ENCODE assay signal across 11 cellular contexts in genomic region chr5:148397968-148398595, GRCh38. TPM values are rescaled to one million over a fixed set of nuclear protein-coding genes. Genes with fewer than 3 reads are reported as not detected.
A peak's percentile ranks its signal among the peaks of the same experiment; 100 is the strongest.
DNase-seq lines count a peak whose midpoint lies in the region; ATAC-seq and TF ChIP-seq lines count a peak whose summit lies in the region.
"Had no signal": no experiment of that assay in that cellular context is flagged by ENCODE, and none has a peak within 500 bp of the region (broad histone marks: within the 10 kb centered on the region; RNA-seq: fewer than 3 reads in every experiment).

No MANE protein-coding gene starts in this region.

- peak; percentile 84 for ATAC-seq in body of pancreas
- no peak for ATAC-seq in natural killer cell treated with Interleukin-12 subunit alpha and Interleukin-12 subunit beta and Interleukin-15 and Interleukin-18, amount 100 ng/mL, for 72 hours

- H3K9me3 Mint-ChIP-seq in natural killer cell treated with Interleukin-12 subunit alpha and Interleukin-12 subunit beta and Interleukin-15 and Interleukin-18, amount 100 ng/mL, for 72 hours, result no peaks in the 10 kb centered on the region

- peaks cover 42% of the 10 kb centered on the region for H3K4me1 ChIP-seq in body of pancreas
- H3K4me1 ChIP-seq in adrenal gland (replicated peaks in 1 of 2), result peaks cover 0 to 28% of the 10 kb centered on the region in 2 donors
- H3K4me1 ChIP-seq: SJCRH30 had no signal

- intact Hi-C loops in body of pancreas (cut with DNase I) (no loop called here), adrenal gland (cut with DNase I) (no loop called here)

- H3K4me3 ChIP-seq in body of pancreas (no peak overlapping the region), adrenal gland (no peak overlapping the region)
- H3K4me3 ChIP-seq: SJCRH30 had no signal

- no peak for TF ChIP-seq POLR2A in body of pancreas (IDR thresholded peaks at IDR 0.05)
- TF ChIP-seq POLR2A in adrenal gland (IDR thresholded peaks at IDR 0.05), result no peak

- H3K36me3 Mint-ChIP-seq in natural killer cell treated with Interleukin-12 subunit alpha and Interleukin-12 subunit beta and Interleukin-15 and Interleukin-18, amount 100 ng/mL, for 72 hours, result peaks cover 38% of the 10 kb centered on the region

- no peak overlapping the region for H3K4me3 Mint-ChIP-seq in natural killer cell treated with Interleukin-12 subunit alpha and Interleukin-12 subunit beta and Interleukin-15 and Interleukin-18, amount 100 ng/mL, for 72 hours

- peaks cover 27 to 42% of the 10 kb centered on the region in 2 donors for H3K4me1 Mint-ChIP-seq in natural killer cell treated with Interleukin-12 subunit alpha and Interleukin-12 subunit beta and Interleukin-15 and Interleukin-18, amount 100 ng/mL, for 72 hours (ENCODE audit: low read depth in 2 of 2)

- TF ChIP-seq CTCF in body of pancreas (IDR thresholded peaks at IDR 0.05), result no peak
- no peak for TF ChIP-seq CTCF in adrenal gland (IDR thresholded peaks at IDR 0.05)

- H3K27ac Mint-ChIP-seq in natural killer cell treated with Interleukin-12 subunit alpha and Interleukin-12 subunit beta and Interleukin-15 and Interleukin-18, amount 100 ng/mL, for 72 hours, result peak overlapping the region; percentile 3 to 32

- WGBS in body of pancreas, 2 donors, result 40 to 49% methylated on average over 3 of the region's 3 CpGs
- 66 to 75% (median 70%) methylated on average over 3 of the region's 3 CpGs for WGBS in adrenal gland, 4 donors

- DNase-seq in NCI-H2107 treated with DMSO at 0.1 percent for 48 hours (lab: John Stamatoyannopoulos, UW; ENCODE audit: unreplicated experiment) (peak; percentile 62), NCI-H2107 (lab: John Stamatoyannopoulos, UW) (no peak), MV-4-11 (lab: John Stamatoyannopoulos, UW) (peak; percentile 38), body of pancreas (peak in 3 of 4 donors; percentile 11 to 51 (median 19)), AG08396 (ENCODE audit: low spot score) (no peak), adrenal gland (no peak), HuH-7.5 (ENCODE audit: low spot score) (no peak)
- no peak for DNase-seq in natural killer cell treated with Interleukin-12 subunit alpha and Interleukin-12 subunit beta and Interleukin-15 and Interleukin-18, amount 100 ng/mL, for 72 hours (ENCODE audit: low spot score)
- DNase-seq: activated T-cell treated with anti-CD3 and anti-CD28 coated beads, Interleukin-2, amount 50 U/mL, for 48 hours; SJCRH30; stimulated activated CD4-positive, alpha-beta T cell treated with anti-CD3 and anti-CD28 coated beads, Interleukin-4, amount 100 ng/mL, for 4 hours had no signal

- no peaks in the 10 kb centered on the region for H3K27me3 ChIP-seq in body of pancreas
- no peaks in the 10 kb centered on the region for H3K27me3 ChIP-seq in adrenal gland
- H3K27me3 ChIP-seq: SJCRH30 had no signal

- H3K27ac ChIP-seq in body of pancreas (peak overlapping the region in 2 of 4 donors; percentile 15 to 63), adrenal gland (no peak overlapping the region)
- H3K27ac ChIP-seq: SJCRH30 had no signal

- no peaks in the 10 kb centered on the region for H3K27me3 Mint-ChIP-seq in natural killer cell treated with Interleukin-12 subunit alpha and Interleukin-12 subunit beta and Interleukin-15 and Interleukin-18, amount 100 ng/mL, for 72 hours

- H3K36me3 ChIP-seq in body of pancreas (replicated peaks in 1 of 2; ENCODE audit: insufficient read depth in 1 of 2, low read depth in 2 of 2) (peaks cover 0 to 4% of the 10 kb centered on the region in 2 donors), adrenal gland (replicated peaks in 1 of 2) (peaks cover 0 to 48% of the 10 kb centered on the region in 2 donors)

- H3K9me3 ChIP-seq in body of pancreas (no peaks in the 10 kb centered on the region), adrenal gland (replicated peaks in 1 of 3) (no peaks in the 10 kb centered on the region)
- H3K9me3 ChIP-seq: SJCRH30 had no signal

RNA-seq across cellular contexts. Expression of gene FBXO38, which starts 14.3 kb away (rescaled TPM):
- 10 to 100 TPM; 37.9 to 45.7 TPM for total RNA-seq in body of pancreas
- total RNA-seq in natural killer cell treated with Interleukin-12 subunit alpha and Interleukin-12 subunit beta and Interleukin-15 and Interleukin-18, amount 100 ng/mL, for 72 hours, result 10 to 100 TPM; 58.2 to 65.7 TPM
- 10 to 100 TPM; 32.2 to 88.2 (median 41.9) TPM for total RNA-seq in adrenal gland
- 10 to 100 TPM; 12.3 to 48.6 (median 14.6) TPM for polyA plus RNA-seq in adrenal gland

Comparison
In these comparisons a context has a peak if more than half of its experiments do, and no peak if none do; other contexts are left out.
1. DNase-seq: peak in NCI-H2107 treated with DMSO at 0.1 percent for 48 hours (single experiment), MV-4-11 (single experiment) and body of pancreas (3 of 4); none in NCI-H2107 (single experiment), natural killer cell treated with Interleukin-12 subunit alpha and Interleukin-12 subunit beta and Interleukin-15 and Interleukin-18, amount 100 ng/mL, for 72 hours (single experiment), AG08396 (single experiment), adrenal gland (0 of 7) and HuH-7.5 (single experiment).